ENCODE assay signal across 26 cellular contexts in the genomic region with DNA sequence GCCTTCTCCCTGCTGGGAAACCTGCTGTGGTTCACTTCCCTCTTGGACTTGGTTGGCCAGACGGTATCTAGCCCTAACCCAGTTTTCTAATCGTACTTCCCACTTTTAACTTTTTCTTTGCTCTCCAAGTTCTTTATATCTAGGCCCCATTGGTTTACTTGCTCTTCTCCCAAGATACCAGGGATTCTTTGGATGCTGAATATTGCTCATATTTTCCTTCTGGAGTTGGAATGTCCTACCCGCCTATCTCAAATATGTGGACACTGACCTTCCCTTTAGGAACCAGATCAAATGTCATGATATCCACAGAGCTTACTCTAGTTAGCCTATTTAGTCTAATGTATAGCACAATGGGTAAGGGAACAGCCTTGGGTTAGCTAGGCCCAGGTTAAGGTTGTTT.
DNase-seq lines count a peak whose midpoint lies in the region; ATAC-seq and TF ChIP-seq lines count a peak whose summit lies in the region.
"Had no signal": no experiment of that assay in that cellular context is flagged by ENCODE, and none has a peak within 500 bp of the region (broad histone marks: within the 10 kb centered on the region; RNA-seq: fewer than 3 reads in every experiment).

No MANE protein-coding gene starts in this region.

- H3K9ac ChIP-seq in HCT116 (ENCODE audit: low read length): no peak overlapping the region
- H3K9ac ChIP-seq in mesendoderm (ENCODE audit: low read length): no peak overlapping the region
- H3K9ac ChIP-seq in H9 (ENCODE audit: extremely low read depth, insufficient read length, low read length): no peak overlapping the region

- no peaks in the 10 kb centered on the region for H3K9me3 Mint-ChIP-seq in H9
- H3K9me3 Mint-ChIP-seq: activated naive CD8-positive, alpha-beta T cell treated with anti-CD3 and anti-CD28 coated beads, Interleukin-2, amount 10 ng/mL, durations not matched to agents 7 days and 5 days; stimulated activated naive B cell treated with anti-CD40 and anti-IgM and Interleukin-4, amounts not matched to agents 10 μg/mL and 1 μg/mL and 100 μg/mL, for 72 hours; T-helper 2 cell treated with Interferon-gamma antibody and Interleukin-4, amounts not matched to agents 5 μg/mL and 100 μg/mL, for 36 hours had no signal

- no peaks in the 10 kb centered on the region for H3K79me2 ChIP-seq in HCT116 (ENCODE audit: insufficient read depth, low read length)
- H3K79me2 ChIP-seq in mesendoderm (ENCODE audit: control insufficient read depth, insufficient read depth, low read length): no peaks in the 10 kb centered on the region
- H3K79me2 ChIP-seq in H9 (ENCODE audit: insufficient read depth, low read length): no peaks in the 10 kb centered on the region

- H2BK12ac ChIP-seq in H9 (ENCODE audit: insufficient read length, low read depth, low read length): no peak overlapping the region

- H3K18ac ChIP-seq in mesendoderm (ENCODE audit: low read length) (no peak overlapping the region), H9 (ENCODE audit: insufficient read length, low read depth, low read length) (no peak overlapping the region)

- H2AFZ ChIP-seq in HCT116 (ENCODE audit: low read depth, low read length, poor library complexity, severe bottlenecking) (no peak overlapping the region), H9 (ENCODE audit: low read length) (no peak overlapping the region)

- H2BK120ac ChIP-seq in mesendoderm (ENCODE audit: low read depth, low read length) (no peak overlapping the region), H9 (ENCODE audit: low read depth, low read length, poor library complexity, severe bottlenecking) (no peak overlapping the region)

- H4K8ac ChIP-seq in mesendoderm (ENCODE audit: low read depth, low read length) (no peak overlapping the region), H9 (replicated peaks; ENCODE audit: insufficient read length, low read depth, low read length) (no peak overlapping the region)

- H3K36me3 ChIP-seq in HCT116 (ENCODE audit: control insufficient read depth in 1 of 2, insufficient read depth in 2 of 2, low read length in 2 of 2) (no peaks in the 10 kb centered on the region), RWPE2 (ENCODE audit: low read depth) (no peaks in the 10 kb centered on the region), mesendoderm (ENCODE audit: control insufficient read depth, insufficient read depth, low read length) (no peaks in the 10 kb centered on the region)
- H3K36me3 ChIP-seq: brain microvascular endothelial cell, thoracic aorta had no signal

- H3K23me2 ChIP-seq in H9 (ENCODE audit: insufficient read length, low read depth, low read length, poor library complexity, severe bottlenecking): no peaks in the 10 kb centered on the region

- no peaks in the 10 kb centered on the region for H3K9me3 ChIP-seq in HCT116 (ENCODE audit: control insufficient read depth in 1 of 2, insufficient read depth in 1 of 2, low read depth in 1 of 2, low read length in 2 of 2)
- H3K9me3 ChIP-seq in RWPE2 (ENCODE audit: severe bottlenecking): no peaks in the 10 kb centered on the region
- H3K9me3 ChIP-seq in H9 (ENCODE audit: control insufficient read depth, low read depth, low read length): no peaks in the 10 kb centered on the region
- H3K9me3 ChIP-seq: thoracic aorta had no signal

- no CpG with 5 or more reads among the region's 3 CpGs for WGBS in mesendoderm (ENCODE audit: extremely low coverage, insufficient coverage, low lambda C conversion rate)
- no CpG with 5 or more reads among the region's 3 CpGs for WGBS in H9 (ENCODE audit: extremely low coverage, insufficient read length, low lambda C conversion rate)

- H3K4me3 ChIP-seq in HCT116 (replicated peaks in 1 of 2; ENCODE audit: low read depth in 1 of 2, low read length in 2 of 2): no peak overlapping the region
- H3K4me3 ChIP-seq in RWPE2 (ENCODE audit: severe bottlenecking): no peak overlapping the region
- H3K4me3 ChIP-seq in mesendoderm (ENCODE audit: low read length): no peak overlapping the region
- H3K4me3 ChIP-seq: coronary artery, skin epidermis, thoracic aorta had no signal

- POLR2A ChIA-PET in HCT116 (lab: Charles Lee): no interaction called here

- no peak for ATAC-seq in HCT116
- peak; percentile 25; the same call in 1 of the 3 replicates for ATAC-seq in RWPE2 (ENCODE audit: low read depth)
- ATAC-seq in HG02678 (IDR thresholded peaks at IDR 0.05; ENCODE audit: unreplicated experiment): no peak
- ATAC-seq: left colon; stimulated activated naive B cell treated with anti-CD40 and anti-IgM and Interleukin-4, amounts not matched to agents 10 μg/mL and 1 μg/mL and 100 μg/mL, for 72 hours; WTC11 had no signal

- DNase-seq in HCT116 (ENCODE audit: low read depth, low spot score) (no peak), RWPE2 (ENCODE audit: low spot score) (no peak), mesendoderm (peak; percentile 17), H9 (no peak), inferior parietal cortex (ENCODE audit: extremely low spot score) (no peak)
- DNase-seq: activated CD4-positive, alpha-beta T cell treated with anti-CD3 and anti-CD28 coated beads, Interleukin-2, amount 50 U/mL, for 4 hours; activated CD8-positive, alpha-beta memory T cell treated with anti-CD3 and anti-CD28 coated beads, Interleukin-2, amount 50 U/mL, for 4 hours; activated effector memory CD4-positive, alpha-beta T cell treated with Interleukin-2 at 50 U/mL for 16 hours; activated naive CD8-positive, alpha-beta T cell treated with anti-CD3 and anti-CD28 coated beads, Interleukin-2, amount 10 ng/mL, durations not matched to agents 7 days and 5 days; brain microvascular endothelial cell; DMS79; endodermal cell; glutamatergic neuron; left colon; MM.1S; NCI-H1436 treated with DMSO at 0.1 percent for 48 hours; NCI-H526; RPMI8226; stimulated activated naive B cell treated with anti-CD40 and anti-IgM and Interleukin-4, amounts not matched to agents 10 μg/mL and 1 μg/mL and 100 μg/mL, for 72 hours had no signal

- H3K36me3 Mint-ChIP-seq in H9 (ENCODE audit: insufficient read depth in 1 of 3, low read depth in 3 of 3): no peaks in the 10 kb centered on the region
- H3K36me3 Mint-ChIP-seq: activated naive CD8-positive, alpha-beta T cell treated with anti-CD3 and anti-CD28 coated beads, Interleukin-2, amount 10 ng/mL, durations not matched to agents 7 days and 5 days; stimulated activated naive B cell treated with anti-CD40 and anti-IgM and Interleukin-4, amounts not matched to agents 10 μg/mL and 1 μg/mL and 100 μg/mL, for 72 hours; WTC11 had no signal

- H2BK15ac ChIP-seq in mesendoderm (replicated peaks; ENCODE audit: low read depth) (no peak overlapping the region), H9 (ENCODE audit: low read depth, low read length) (no peak overlapping the region)

- H3K4me3 Mint-ChIP-seq in H9: no peak overlapping the region
- H3K4me3 Mint-ChIP-seq: activated naive CD8-positive, alpha-beta T cell treated with anti-CD3 and anti-CD28 coated beads, Interleukin-2, amount 10 ng/mL, durations not matched to agents 7 days and 5 days; endodermal cell; stimulated activated naive B cell treated with anti-CD40 and anti-IgM and Interleukin-4, amounts not matched to agents 10 μg/mL and 1 μg/mL and 100 μg/mL, for 72 hours; T-helper 2 cell treated with Interferon-gamma antibody and Interleukin-4, amounts not matched to agents 5 μg/mL and 100 μg/mL, for 36 hours; WTC11 had no signal

- H4K91ac ChIP-seq in H9 (ENCODE audit: insufficient read length, low read depth, low read length): no peak overlapping the region

- H3K4me1 ChIP-seq in HCT116 (ENCODE audit: control insufficient read depth in 1 of 2, insufficient read depth in 2 of 2, low read length in 2 of 2) (peaks cover 0 to 7% of the 10 kb centered on the region in 2 experiments; a peak in 2 of 4 replicates), RWPE2 (ENCODE audit: insufficient read depth, poor library complexity, severe bottlenecking) (peaks cover 6% of the 10 kb centered on the region), mesendoderm (ENCODE audit: control insufficient read depth, low read depth, low read length) (no peaks in the 10 kb centered on the region), H9 (ENCODE audit: insufficient read depth, low read length) (no peaks in the 10 kb centered on the region)

- no peaks in the 10 kb centered on the region for H3K27me3 ChIP-seq in HCT116 (ENCODE audit: insufficient read depth, low read length)
- H3K27me3 ChIP-seq in RWPE2 (ENCODE audit: insufficient read depth, poor library complexity, severe bottlenecking): no peaks in the 10 kb centered on the region
- H3K27me3 ChIP-seq in mesendoderm (ENCODE audit: insufficient read depth, low read length, poor library complexity): no peaks in the 10 kb centered on the region
- no peaks in the 10 kb centered on the region for H3K27me3 ChIP-seq in H9 (ENCODE audit: insufficient read depth, low read length)
- H3K27me3 ChIP-seq: brain microvascular endothelial cell had no signal

- CTCF ChIA-PET in HCT116 (lab: Charles Lee): no interaction called here

- RAD21 ChIA-PET in HCT116 (lab: Charles Lee; ENCODE audit: low non-redundant PET in 1 of 2, low total read pairs in 2 of 2, uncharacterized antibody in 2 of 2, unreplicated experiment in 2 of 2): no interaction called here

- H3T11ph ChIP-seq in H9 (ENCODE audit: low read length): no peak overlapping the region

- TF ChIP-seq RAD21 in HCT116 (IDR thresholded peaks at IDR 0.05; ENCODE audit: low read depth): no peak

- H3K4me2 ChIP-seq in HCT116 (ENCODE audit: low read length) (0 out of 2 replicates have a peak overlapping the region, but pooled peaks have one; percentile 11), mesendoderm (ENCODE audit: low read length) (no peak overlapping the region), H9 (ENCODE audit: insufficient read depth, insufficient read length, low read length) (no peak overlapping the region)

- H3K27me3 Mint-ChIP-seq in H9 (ENCODE audit: low read depth): no peaks in the 10 kb centered on the region

- H3K27ac ChIP-seq in HCT116 (ENCODE audit: low read depth, low read length) (no peak overlapping the region), RWPE2 (ENCODE audit: poor library complexity, severe bottlenecking) (no peak overlapping the region), mesendoderm (ENCODE audit: low read depth, low read length) (no peak overlapping the region), temporal lobe (ENCODE audit: low read depth, low read length) (peak overlapping the region; percentile 63), H9 (ENCODE audit: insufficient read length, low read depth, low read length) (no peak overlapping the region)
- H3K27ac ChIP-seq: brain microvascular endothelial cell, skin epidermis, thoracic aorta had no signal

- no peak overlapping the region for H2BK5ac ChIP-seq in mesendoderm (ENCODE audit: low read length)
- H2BK5ac ChIP-seq in H9 (ENCODE audit: insufficient read length, low read length): no peak overlapping the region

- no peak for TF ChIP-seq POLR2A in HCT116 (IDR thresholded peaks at IDR 0.05; ENCODE audit: borderline replicate concordance, extremely low read depth, insufficient read depth, insufficient read length)

- H3K79me1 ChIP-seq in mesendoderm (ENCODE audit: low read length) (no peaks in the 10 kb centered on the region), H9 (ENCODE audit: insufficient read depth, low read depth, low read length, poor library complexity, severe bottlenecking) (no peaks in the 10 kb centered on the region)

- no peaks in the 10 kb centered on the region for H3K9me2 ChIP-seq in HCT116 (ENCODE audit: insufficient read depth)

- TF ChIP-seq CTCF in HCT116 (IDR thresholded peaks at IDR 0.05 in 2 of 3, conservative IDR thresholded peaks at IDR 0.05 in 1 of 3; ENCODE audit: borderline replicate concordance in 1 of 3, insufficient read depth in 1 of 3, low read depth in 2 of 3, low read length in 2 of 3) (no peak), RWPE2 (IDR thresholded peaks at IDR 0.05; ENCODE audit: poor library complexity, severe bottlenecking) (no peak), H9 (conservative IDR thresholded peaks at IDR 0.05) (no peak)

- intact Hi-C loops in HCT116 (cut with micrococcal nuclease): no loop called here

- H3K23ac ChIP-seq in mesendoderm (ENCODE audit: low read length): no peak overlapping the region
- no peak overlapping the region for H3K23ac ChIP-seq in H9 (ENCODE audit: insufficient read length, low read depth, low read length)

- H2BK20ac ChIP-seq in H9 (ENCODE audit: low read depth, low read length, poor library complexity, severe bottlenecking): no peak overlapping the region

- H3K4me1 Mint-ChIP-seq in H9: peaks cover 0 to 3% of the 10 kb centered on the region in 2 experiments; a peak in 1 of 4 replicates
- H3K4me1 Mint-ChIP-seq: activated naive CD8-positive, alpha-beta T cell treated with anti-CD3 and anti-CD28 coated beads, Interleukin-2, amount 10 ng/mL, durations not matched to agents 7 days and 5 days; stimulated activated naive B cell treated with anti-CD40 and anti-IgM and Interleukin-4, amounts not matched to agents 10 μg/mL and 1 μg/mL and 100 μg/mL, for 72 hours; WTC11 had no signal

- H3K56ac ChIP-seq in mesendoderm (ENCODE audit: low read length) (no peak overlapping the region), H9 (ENCODE audit: insufficient read length, low read depth, low read length) (no peak overlapping the region)

- H3K27ac Mint-ChIP-seq in H9: no peak overlapping the region
- H3K27ac Mint-ChIP-seq: activated naive CD8-positive, alpha-beta T cell treated with anti-CD3 and anti-CD28 coated beads, Interleukin-2, amount 10 ng/mL, durations not matched to agents 7 days and 5 days; endodermal cell; stimulated activated naive B cell treated with anti-CD40 and anti-IgM and Interleukin-4, amounts not matched to agents 10 μg/mL and 1 μg/mL and 100 μg/mL, for 72 hours; T-helper 2 cell treated with Interferon-gamma antibody and Interleukin-4, amounts not matched to agents 5 μg/mL and 100 μg/mL, for 36 hours; WTC11 had no signal

- H3K4ac ChIP-seq in mesendoderm (ENCODE audit: low read depth, low read length): no peak overlapping the region
- H3K4ac ChIP-seq in H9 (ENCODE audit: low read depth, low read length): no peak overlapping the region

- H4K5ac ChIP-seq in mesendoderm (ENCODE audit: low read length) (no peak overlapping the region), H9 (ENCODE audit: insufficient read length, low read depth, low read length) (no peak overlapping the region)

- H4K20me1 ChIP-seq in HCT116 (ENCODE audit: insufficient read depth) (no peaks in the 10 kb centered on the region), H9 (ENCODE audit: control insufficient read depth, insufficient read depth, insufficient read length) (no peaks in the 10 kb centered on the region)

- no TSS peak for BruUV-seq in HCT116 (replicated peaks; lab: Mats Ljungman, UMichigan)

- no peak overlapping the region for H3K14ac ChIP-seq in H9 (ENCODE audit: insufficient read depth, low read length)

- no peak overlapping the region for H2AK5ac ChIP-seq in mesendoderm (ENCODE audit: low read length)
- H2AK5ac ChIP-seq in H9 (ENCODE audit: insufficient read length, low read length): no peak overlapping the region
